ENCODE assay signal across 8 cellular contexts in the genomic region with DNA sequence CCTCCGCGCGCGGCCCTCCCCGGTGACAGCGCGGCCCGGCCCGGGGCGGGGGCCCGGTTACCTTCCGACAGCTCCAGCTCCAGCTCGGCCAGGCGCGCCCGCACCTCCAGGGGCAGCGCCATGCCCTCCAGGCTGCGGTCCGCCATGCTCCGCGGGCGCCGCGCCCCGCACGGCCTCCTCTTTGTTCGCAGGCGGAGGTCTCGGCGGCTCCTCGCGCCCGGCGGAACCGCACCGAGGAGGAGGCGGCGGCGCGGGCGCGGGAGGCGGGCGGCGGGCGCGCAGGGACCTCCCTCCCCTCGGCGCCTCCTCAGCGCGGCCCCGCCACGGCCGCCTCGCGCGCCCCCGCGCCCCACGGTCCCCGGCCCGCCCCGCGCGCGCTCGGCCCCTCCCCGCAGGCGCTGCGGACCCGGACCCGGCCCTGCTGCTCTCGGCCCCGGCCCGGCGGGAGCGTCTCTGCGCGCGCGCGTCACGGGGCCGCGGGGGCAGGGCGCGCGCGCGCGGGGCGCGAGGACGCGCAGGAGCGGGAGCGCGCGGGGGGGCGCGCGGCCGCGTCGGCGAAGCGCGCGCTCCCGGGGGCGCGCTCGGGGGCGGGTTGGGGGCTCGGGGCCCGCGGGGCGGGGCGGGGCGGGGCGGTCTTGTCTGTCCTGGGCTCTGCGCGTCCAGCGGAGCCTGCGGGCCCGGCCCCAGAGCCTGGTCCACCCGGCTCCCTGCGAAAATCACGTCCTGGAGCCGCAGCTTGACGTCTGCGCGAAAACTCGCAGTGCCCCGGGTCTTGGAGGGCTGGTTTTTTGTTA. TPM values are rescaled to one million over a fixed set of nuclear protein-coding genes. Genes with fewer than 3 reads are reported as not detected.
DNase-seq lines count a peak whose midpoint lies in the region; ATAC-seq and TF ChIP-seq lines count a peak whose summit lies in the region.

DIP2C (minus strand) TSS at position 236 of the 794 bp plus-strand sequence; CDS start at position 146, 90 bp downstream.

- peaks cover 48% of the 10 kb centered on the region for H3K27me3 Mint-ChIP-seq in activated T-helper 17 cell treated with anti-CD3 and anti-CD28 coated beads, Interleukin-2, amount 50 U/mL, for 72 hours

- peaks cover 5% of the 10 kb centered on the region for H3K4me1 Mint-ChIP-seq in activated T-helper 17 cell treated with anti-CD3 and anti-CD28 coated beads, Interleukin-2, amount 50 U/mL, for 72 hours

- TF ChIP-seq EP300 in neural cell (conservative IDR thresholded peaks at IDR 0.05; ENCODE audit: poor library complexity, severe bottlenecking): no peak

- H3K79me2 ChIP-seq in neural cell (replicated peaks; ENCODE audit: insufficient read depth, low read length): peaks cover 38% of the 10 kb centered on the region

- H3K27me3 ChIP-seq in HUES6 (ENCODE audit: control insufficient read depth, insufficient read depth, low read length): peaks cover 25% of the 10 kb centered on the region
- no peaks in the 10 kb centered on the region for H3K27me3 ChIP-seq in neural cell (ENCODE audit: insufficient read depth, low read depth, low read length)

- no peak for ATAC-seq in activated T-helper 17 cell treated with anti-CD3 and anti-CD28 coated beads, Interleukin-2, amount 50 U/mL, for 72 hours (replicated peaks)
- ATAC-seq in GM21576 (IDR thresholded peaks at IDR 0.05; ENCODE audit: unreplicated experiment) (no peak), HG03469 (IDR thresholded peaks at IDR 0.05; ENCODE audit: unreplicated experiment) (no peak)

- no peak for TF ChIP-seq CTCF in neural cell (IDR thresholded peaks at IDR 0.05; ENCODE audit: poor library complexity, severe bottlenecking)

- H2AFZ ChIP-seq in neural cell (ENCODE audit: low read depth, low read length): peak within 1 kb of the TSS; percentile 83

- peaks cover 5% of the 10 kb centered on the region; the same call in 1 of the 2 replicates for H3K4me1 ChIP-seq in HUES6 (ENCODE audit: control insufficient read depth, insufficient read depth, low read length)

- H3K27ac Mint-ChIP-seq in activated T-helper 17 cell treated with anti-CD3 and anti-CD28 coated beads, Interleukin-2, amount 50 U/mL, for 72 hours: no peak within 1 kb of the TSS

- peak within 1 kb of the TSS; percentile 41 for H3K4me3 Mint-ChIP-seq in activated T-helper 17 cell treated with anti-CD3 and anti-CD28 coated beads, Interleukin-2, amount 50 U/mL, for 72 hours

- DNase-seq in C1 segment of cervical spinal cord (lab: John Stamatoyannopoulos, UW) (peak in 10 of 14 donors; percentile 34 to 79 (median 56)), glomerular endothelial cell (ENCODE audit: extremely low read depth, low read depth, low spot score) (no peak), NCI-H2029 treated with DMSO at 0.1 percent for 48 hours (lab: John Stamatoyannopoulos, UW) (no peak)

- H3F3A ChIP-seq in neural cell (ENCODE audit: insufficient read depth, low read length, poor library complexity, severe bottlenecking): no peaks in the 10 kb centered on the region

- H3K9me3 Mint-ChIP-seq in activated T-helper 17 cell treated with anti-CD3 and anti-CD28 coated beads, Interleukin-2, amount 50 U/mL, for 72 hours: no peaks in the 10 kb centered on the region

- H3K9me3 ChIP-seq in HUES6 (ENCODE audit: control insufficient read depth, insufficient read depth, low read depth, low read length): no peaks in the 10 kb centered on the region
- no peaks in the 10 kb centered on the region for H3K9me3 ChIP-seq in neural cell (ENCODE audit: low read length)

- H3K9me2 ChIP-seq in neural cell (ENCODE audit: insufficient read depth, low read length): no peaks in the 10 kb centered on the region

- H3K9ac ChIP-seq in HUES6 (ENCODE audit: low read length) (peak within 1 kb of the TSS; percentile 71), neural cell (ENCODE audit: low read length) (peak within 1 kb of the TSS; percentile 98)

- peak within 1 kb of the TSS; percentile 94 for H3K4me2 ChIP-seq in neural cell (ENCODE audit: low read length)

- H3K4me3 ChIP-seq in HUES6 (ENCODE audit: low read depth, low read length): peak within 1 kb of the TSS; percentile 74
- H3K4me3 ChIP-seq in neural cell (ENCODE audit: low read length): peak within 1 kb of the TSS; percentile 98

- H4K20me1 ChIP-seq in neural cell (ENCODE audit: insufficient read depth): peaks cover 17% of the 10 kb centered on the region

- no peak within 1 kb of the TSS for H3K27ac ChIP-seq in HUES6 (ENCODE audit: low read depth, low read length)
- peak within 1 kb of the TSS; percentile 91 for H3K27ac ChIP-seq in neural cell (ENCODE audit: low read length)

- no peaks in the 10 kb centered on the region for H3K36me3 Mint-ChIP-seq in activated T-helper 17 cell treated with anti-CD3 and anti-CD28 coated beads, Interleukin-2, amount 50 U/mL, for 72 hours (ENCODE audit: low read depth)

- TF ChIP-seq RAD21 in neural cell (conservative IDR thresholded peaks at IDR 0.05): no peak

- H3K36me3 ChIP-seq in HUES6 (ENCODE audit: control insufficient read depth, insufficient read depth, low read length) (no peaks in the 10 kb centered on the region), neural cell (ENCODE audit: insufficient read depth, low read length) (no peaks in the 10 kb centered on the region)

TF ChIP-seq in neural cell, 6 proteins besides CTCF, POLR2A, EP300 and RAD21:
- TF ChIP-seq TAF1 (IDR thresholded peaks at IDR 0.05; ENCODE audit: low read depth) (no peak), POLR2AphosphoS5 (IDR thresholded peaks at IDR 0.05) (peak; percentile 89)
TF ChIP-seq in neural cell: peak in this region for 1.

RNA-seq across cellular contexts. Expression of gene DIP2C, which starts in this region (rescaled TPM):
- 1 to 10 TPM; 1.1 to 1.9 TPM for total RNA-seq in activated T-helper 17 cell treated with anti-CD3 and anti-CD28 coated beads, Interleukin-2, amount 50 U/mL, for 72 hours
- total RNA-seq in glomerular endothelial cell: 13.5 and 16.5 TPM in 2 replicates
- polyA plus RNA-seq in neural cell: 24.1 and 25.6 TPM in 2 replicates
- 64.8 and 67.7 TPM in 2 replicates for polyA minus RNA-seq in neural cell

Comparison
In these comparisons a context has a peak if more than half of its experiments do, and no peak if none do; other contexts are left out.
1. DNase-seq: peak in C1 segment of cervical spinal cord (10 of 14); none in glomerular endothelial cell (single experiment) and NCI-H2029 treated with DMSO at 0.1 percent for 48 hours (single experiment).